ENCODE assay signal across 1 cellular context in the genomic region with DNA sequence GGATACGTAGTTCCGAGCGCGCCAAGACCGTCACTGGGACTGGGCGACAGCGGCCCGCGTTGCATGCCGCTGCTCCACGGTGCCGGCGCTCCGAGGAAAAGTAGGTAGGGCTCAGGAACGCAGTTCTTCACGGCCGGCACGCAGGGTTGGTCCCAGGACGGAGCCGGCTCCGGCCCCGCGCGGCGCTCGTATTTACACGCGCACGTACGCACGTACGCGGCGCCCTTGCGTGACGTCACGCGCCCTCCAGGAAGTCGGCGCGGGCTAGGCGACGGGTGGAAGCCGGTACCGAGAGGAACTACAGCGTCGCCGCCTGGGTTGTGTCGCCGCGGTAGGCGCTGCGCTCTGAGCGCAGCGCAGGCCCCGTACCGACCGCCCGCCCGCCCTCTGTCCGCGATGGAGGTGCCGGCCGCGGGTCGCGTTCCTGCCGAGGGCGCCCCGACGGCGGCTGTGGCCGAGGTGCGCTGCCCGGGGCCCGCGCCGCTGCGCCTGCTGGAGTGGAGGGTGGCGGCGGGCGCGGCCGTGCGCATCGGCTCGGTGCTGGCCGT.
TF ChIP-seq lines count a peak whose summit lies in the region.

A gene with protein sequence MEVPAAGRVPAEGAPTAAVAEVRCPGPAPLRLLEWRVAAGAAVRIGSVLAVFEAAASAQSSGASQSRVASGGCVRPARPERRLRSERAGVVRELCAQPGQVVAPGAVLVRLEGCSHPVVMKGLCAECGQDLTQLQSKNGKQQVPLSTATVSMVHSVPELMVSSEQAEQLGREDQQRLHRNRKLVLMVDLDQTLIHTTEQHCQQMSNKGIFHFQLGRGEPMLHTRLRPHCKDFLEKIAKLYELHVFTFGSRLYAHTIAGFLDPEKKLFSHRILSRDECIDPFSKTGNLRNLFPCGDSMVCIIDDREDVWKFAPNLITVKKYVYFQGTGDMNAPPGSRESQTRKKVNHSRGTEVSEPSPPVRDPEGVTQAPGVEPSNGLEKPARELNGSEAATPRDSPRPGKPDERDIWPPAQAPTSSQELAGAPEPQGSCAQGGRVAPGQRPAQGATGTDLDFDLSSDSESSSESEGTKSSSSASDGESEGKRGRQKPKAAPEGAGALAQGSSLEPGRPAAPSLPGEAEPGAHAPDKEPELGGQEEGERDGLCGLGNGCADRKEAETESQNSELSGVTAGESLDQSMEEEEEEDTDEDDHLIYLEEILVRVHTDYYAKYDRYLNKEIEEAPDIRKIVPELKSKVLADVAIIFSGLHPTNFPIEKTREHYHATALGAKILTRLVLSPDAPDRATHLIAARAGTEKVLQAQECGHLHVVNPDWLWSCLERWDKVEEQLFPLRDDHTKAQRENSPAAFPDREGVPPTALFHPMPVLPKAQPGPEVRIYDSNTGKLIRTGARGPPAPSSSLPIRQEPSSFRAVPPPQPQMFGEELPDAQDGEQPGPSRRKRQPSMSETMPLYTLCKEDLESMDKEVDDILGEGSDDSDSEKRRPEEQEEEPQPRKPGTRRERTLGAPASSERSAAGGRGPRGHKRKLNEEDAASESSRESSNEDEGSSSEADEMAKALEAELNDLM (plus strand): TSS at position 252 of the 548 bp plus-strand sequence. CDS start 145 bp downstream, at position 397.

TF ChIP-seq in HepG2, 621 proteins besides CTCF, POLR2A, EP300 and RAD21 (continued from another document and continues in another):
- TF ChIP-seq, protein P1, sequence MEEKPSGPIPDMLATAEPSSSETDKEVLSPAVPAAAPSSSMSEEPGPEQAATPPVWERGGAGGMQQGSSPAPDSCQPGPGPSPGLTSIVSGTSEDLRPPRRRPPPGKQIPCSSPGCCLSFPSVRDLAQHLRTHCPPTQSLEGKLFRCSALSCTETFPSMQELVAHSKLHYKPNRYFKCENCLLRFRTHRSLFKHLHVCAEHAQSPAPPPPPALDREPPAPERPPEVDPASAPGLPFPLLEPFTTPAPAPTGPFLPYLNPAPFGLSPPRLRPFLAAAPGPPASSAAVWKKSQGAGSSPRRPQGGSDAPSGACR (CRISPR knock-in tag; IDR thresholded peaks at IDR 0.05), result no peak
- TF ChIP-seq, protein P2, sequence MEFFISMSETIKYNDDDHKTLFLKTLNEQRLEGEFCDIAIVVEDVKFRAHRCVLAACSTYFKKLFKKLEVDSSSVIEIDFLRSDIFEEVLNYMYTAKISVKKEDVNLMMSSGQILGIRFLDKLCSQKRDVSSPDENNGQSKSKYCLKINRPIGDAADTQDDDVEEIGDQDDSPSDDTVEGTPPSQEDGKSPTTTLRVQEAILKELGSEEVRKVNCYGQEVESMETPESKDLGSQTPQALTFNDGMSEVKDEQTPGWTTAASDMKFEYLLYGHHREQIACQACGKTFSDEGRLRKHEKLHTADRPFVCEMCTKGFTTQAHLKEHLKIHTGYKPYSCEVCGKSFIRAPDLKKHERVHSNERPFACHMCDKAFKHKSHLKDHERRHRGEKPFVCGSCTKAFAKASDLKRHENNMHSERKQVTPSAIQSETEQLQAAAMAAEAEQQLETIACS (CRISPR knock-in tag; IDR thresholded peaks at IDR 0.05), result peak; percentile 15; the same call in 1 of the 2 replicates
- no peak for TF ChIP-seq ZFP82 (CRISPR knock-in tag; IDR thresholded peaks at IDR 0.05; ENCODE audit: borderline replicate concordance)
- TF ChIP-seq ZNF547 (CRISPR knock-in tag; IDR thresholded peaks at IDR 0.05), result peak; percentile 69
- TF ChIP-seq FOXC1 (CRISPR knock-in tag; IDR thresholded peaks at IDR 0.05; ENCODE audit: borderline replicate concordance), result 0 out of 2 replicates have a peak, but pooled peaks have one; percentile 67
- TF ChIP-seq ATF1 (CRISPR knock-in tag; IDR thresholded peaks at IDR 0.05), result peak; percentile 99
- TF ChIP-seq ZNF33B (CRISPR knock-in tag; IDR thresholded peaks at IDR 0.05), result peak; percentile 7; the same call in 1 of the 2 replicates
- peak; percentile 84 for TF ChIP-seq PHF20 (CRISPR knock-in tag; IDR thresholded peaks at IDR 0.05)
- TF ChIP-seq, protein P3, sequence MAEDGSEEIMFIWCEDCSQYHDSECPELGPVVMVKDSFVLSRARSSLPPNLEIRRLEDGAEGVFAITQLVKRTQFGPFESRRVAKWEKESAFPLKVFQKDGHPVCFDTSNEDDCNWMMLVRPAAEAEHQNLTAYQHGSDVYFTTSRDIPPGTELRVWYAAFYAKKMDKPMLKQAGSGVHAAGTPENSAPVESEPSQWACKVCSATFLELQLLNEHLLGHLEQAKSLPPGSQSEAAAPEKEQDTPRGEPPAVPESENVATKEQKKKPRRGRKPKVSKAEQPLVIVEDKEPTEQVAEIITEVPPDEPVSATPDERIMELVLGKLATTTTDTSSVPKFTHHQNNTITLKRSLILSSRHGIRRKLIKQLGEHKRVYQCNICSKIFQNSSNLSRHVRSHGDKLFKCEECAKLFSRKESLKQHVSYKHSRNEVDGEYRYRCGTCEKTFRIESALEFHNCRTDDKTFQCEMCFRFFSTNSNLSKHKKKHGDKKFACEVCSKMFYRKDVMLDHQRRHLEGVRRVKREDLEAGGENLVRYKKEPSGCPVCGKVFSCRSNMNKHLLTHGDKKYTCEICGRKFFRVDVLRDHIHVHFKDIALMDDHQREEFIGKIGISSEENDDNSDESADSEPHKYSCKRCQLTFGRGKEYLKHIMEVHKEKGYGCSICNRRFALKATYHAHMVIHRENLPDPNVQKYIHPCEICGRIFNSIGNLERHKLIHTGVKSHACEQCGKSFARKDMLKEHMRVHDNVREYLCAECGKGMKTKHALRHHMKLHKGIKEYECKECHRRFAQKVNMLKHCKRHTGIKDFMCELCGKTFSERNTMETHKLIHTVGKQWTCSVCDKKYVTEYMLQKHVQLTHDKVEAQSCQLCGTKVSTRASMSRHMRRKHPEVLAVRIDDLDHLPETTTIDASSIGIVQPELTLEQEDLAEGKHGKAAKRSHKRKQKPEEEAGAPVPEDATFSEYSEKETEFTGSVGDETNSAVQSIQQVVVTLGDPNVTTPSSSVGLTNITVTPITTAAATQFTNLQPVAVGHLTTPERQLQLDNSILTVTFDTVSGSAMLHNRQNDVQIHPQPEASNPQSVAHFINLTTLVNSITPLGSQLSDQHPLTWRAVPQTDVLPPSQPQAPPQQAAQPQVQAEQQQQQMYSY (CRISPR knock-in tag; IDR thresholded peaks at IDR 0.05), result 0 out of 2 replicates have a peak, but pooled peaks have one; percentile 23
- peak; percentile 84; the same call in 1 of the 2 replicates for TF ChIP-seq HOXA3 (CRISPR knock-in tag; IDR thresholded peaks at IDR 0.05)
- TF ChIP-seq, protein P4, sequence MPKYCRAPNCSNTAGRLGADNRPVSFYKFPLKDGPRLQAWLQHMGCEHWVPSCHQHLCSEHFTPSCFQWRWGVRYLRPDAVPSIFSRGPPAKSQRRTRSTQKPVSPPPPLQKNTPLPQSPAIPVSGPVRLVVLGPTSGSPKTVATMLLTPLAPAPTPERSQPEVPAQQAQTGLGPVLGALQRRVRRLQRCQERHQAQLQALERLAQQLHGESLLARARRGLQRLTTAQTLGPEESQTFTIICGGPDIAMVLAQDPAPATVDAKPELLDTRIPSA (CRISPR knock-in tag; IDR thresholded peaks at IDR 0.05; ENCODE audit: borderline replicate concordance), result no peak
- peak; percentile 82; the same call in 1 of the 2 replicates for TF ChIP-seq SIN3A (IDR thresholded peaks at IDR 0.05; ENCODE audit: borderline replicate concordance, low read depth, low read length)
- TF ChIP-seq MXI1 (IDR thresholded peaks at IDR 0.05; ENCODE audit: borderline replicate concordance, low read depth, low read length), result peak; percentile 31; the same call in 2 of the 3 replicates
- peak; percentile 88; the same call in 1 of the 2 replicates for TF ChIP-seq KDM5A (IDR thresholded peaks at IDR 0.05; ENCODE audit: borderline replicate concordance, low read length)
- peak; percentile 50 for TF ChIP-seq ZFY (CRISPR knock-in tag; IDR thresholded peaks at IDR 0.05)
- 0 out of 2 replicates have a peak, but pooled peaks have one; percentile 56 for TF ChIP-seq ZNF563 (CRISPR knock-in tag; IDR thresholded peaks at IDR 0.05)
- TF ChIP-seq MAF1 (CRISPR knock-in tag; IDR thresholded peaks at IDR 0.05; ENCODE audit: borderline replicate concordance), result peak; percentile 9; the same call in 1 of the 2 replicates
- peak; percentile 94 for TF ChIP-seq THAP11 (CRISPR knock-in tag; IDR thresholded peaks at IDR 0.05)
- TF ChIP-seq, protein P5, sequence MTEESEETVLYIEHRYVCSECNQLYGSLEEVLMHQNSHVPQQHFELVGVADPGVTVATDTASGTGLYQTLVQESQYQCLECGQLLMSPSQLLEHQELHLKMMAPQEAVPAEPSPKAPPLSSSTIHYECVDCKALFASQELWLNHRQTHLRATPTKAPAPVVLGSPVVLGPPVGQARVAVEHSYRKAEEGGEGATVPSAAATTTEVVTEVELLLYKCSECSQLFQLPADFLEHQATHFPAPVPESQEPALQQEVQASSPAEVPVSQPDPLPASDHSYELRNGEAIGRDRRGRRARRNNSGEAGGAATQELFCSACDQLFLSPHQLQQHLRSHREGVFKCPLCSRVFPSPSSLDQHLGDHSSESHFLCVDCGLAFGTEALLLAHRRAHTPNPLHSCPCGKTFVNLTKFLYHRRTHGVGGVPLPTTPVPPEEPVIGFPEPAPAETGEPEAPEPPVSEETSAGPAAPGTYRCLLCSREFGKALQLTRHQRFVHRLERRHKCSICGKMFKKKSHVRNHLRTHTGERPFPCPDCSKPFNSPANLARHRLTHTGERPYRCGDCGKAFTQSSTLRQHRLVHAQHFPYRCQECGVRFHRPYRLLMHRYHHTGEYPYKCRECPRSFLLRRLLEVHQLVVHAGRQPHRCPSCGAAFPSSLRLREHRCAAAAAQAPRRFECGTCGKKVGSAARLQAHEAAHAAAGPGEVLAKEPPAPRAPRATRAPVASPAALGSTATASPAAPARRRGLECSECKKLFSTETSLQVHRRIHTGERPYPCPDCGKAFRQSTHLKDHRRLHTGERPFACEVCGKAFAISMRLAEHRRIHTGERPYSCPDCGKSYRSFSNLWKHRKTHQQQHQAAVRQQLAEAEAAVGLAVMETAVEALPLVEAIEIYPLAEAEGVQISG (CRISPR knock-in tag; IDR thresholded peaks at IDR 0.05), result peak; percentile 75
- no peak for TF ChIP-seq NCOR1 (IDR thresholded peaks at IDR 0.05; ENCODE audit: borderline replicate concordance, low read length)
- TF ChIP-seq ZNF460 (CRISPR knock-in tag; IDR thresholded peaks at IDR 0.05; ENCODE audit: borderline replicate concordance), result no peak
- TF ChIP-seq ASH2L (IDR thresholded peaks at IDR 0.05; ENCODE audit: insufficient read length, low read depth, low read length), result peak; percentile 91
- no peak for TF ChIP-seq ZNF672 (CRISPR knock-in tag; IDR thresholded peaks at IDR 0.05)
- peak; percentile 60; the same call in 1 of the 2 replicates for TF ChIP-seq ZZZ3 (CRISPR knock-in tag; IDR thresholded peaks at IDR 0.05; ENCODE audit: borderline replicate concordance)
- TF ChIP-seq KDM4B (CRISPR knock-in tag; IDR thresholded peaks at IDR 0.05), result peak; percentile 27; the same call in 1 of the 2 replicates
- TF ChIP-seq, protein P6, sequence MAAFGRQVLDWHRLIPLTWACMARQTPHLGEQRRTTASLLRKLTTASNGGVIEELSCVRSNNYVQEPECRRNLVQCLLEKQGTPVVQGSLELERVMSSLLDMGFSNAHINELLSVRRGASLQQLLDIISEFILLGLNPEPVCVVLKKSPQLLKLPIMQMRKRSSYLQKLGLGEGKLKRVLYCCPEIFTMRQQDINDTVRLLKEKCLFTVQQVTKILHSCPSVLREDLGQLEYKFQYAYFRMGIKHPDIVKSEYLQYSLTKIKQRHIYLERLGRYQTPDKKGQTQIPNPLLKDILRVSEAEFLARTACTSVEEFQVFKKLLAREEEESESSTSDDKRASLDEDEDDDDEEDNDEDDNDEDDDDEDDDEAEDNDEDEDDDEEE (CRISPR knock-in tag; IDR thresholded peaks at IDR 0.05), result peak; percentile 84; the same call in 1 of the 2 replicates
- TF ChIP-seq SAP130 (CRISPR knock-in tag; IDR thresholded peaks at IDR 0.05; ENCODE audit: low read depth), result peak; percentile 85; the same call in 1 of the 2 replicates
- TF ChIP-seq, protein P7, sequence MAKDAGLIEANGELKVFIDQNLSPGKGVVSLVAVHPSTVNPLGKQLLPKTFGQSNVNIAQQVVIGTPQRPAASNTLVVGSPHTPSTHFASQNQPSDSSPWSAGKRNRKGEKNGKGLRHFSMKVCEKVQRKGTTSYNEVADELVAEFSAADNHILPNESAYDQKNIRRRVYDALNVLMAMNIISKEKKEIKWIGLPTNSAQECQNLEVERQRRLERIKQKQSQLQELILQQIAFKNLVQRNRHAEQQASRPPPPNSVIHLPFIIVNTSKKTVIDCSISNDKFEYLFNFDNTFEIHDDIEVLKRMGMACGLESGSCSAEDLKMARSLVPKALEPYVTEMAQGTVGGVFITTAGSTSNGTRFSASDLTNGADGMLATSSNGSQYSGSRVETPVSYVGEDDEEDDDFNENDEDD (CRISPR knock-in tag; IDR thresholded peaks at IDR 0.05; ENCODE audit: borderline replicate concordance), result no peak; the same call in 1 of the 2 replicates
- TF ChIP-seq, protein P8, sequence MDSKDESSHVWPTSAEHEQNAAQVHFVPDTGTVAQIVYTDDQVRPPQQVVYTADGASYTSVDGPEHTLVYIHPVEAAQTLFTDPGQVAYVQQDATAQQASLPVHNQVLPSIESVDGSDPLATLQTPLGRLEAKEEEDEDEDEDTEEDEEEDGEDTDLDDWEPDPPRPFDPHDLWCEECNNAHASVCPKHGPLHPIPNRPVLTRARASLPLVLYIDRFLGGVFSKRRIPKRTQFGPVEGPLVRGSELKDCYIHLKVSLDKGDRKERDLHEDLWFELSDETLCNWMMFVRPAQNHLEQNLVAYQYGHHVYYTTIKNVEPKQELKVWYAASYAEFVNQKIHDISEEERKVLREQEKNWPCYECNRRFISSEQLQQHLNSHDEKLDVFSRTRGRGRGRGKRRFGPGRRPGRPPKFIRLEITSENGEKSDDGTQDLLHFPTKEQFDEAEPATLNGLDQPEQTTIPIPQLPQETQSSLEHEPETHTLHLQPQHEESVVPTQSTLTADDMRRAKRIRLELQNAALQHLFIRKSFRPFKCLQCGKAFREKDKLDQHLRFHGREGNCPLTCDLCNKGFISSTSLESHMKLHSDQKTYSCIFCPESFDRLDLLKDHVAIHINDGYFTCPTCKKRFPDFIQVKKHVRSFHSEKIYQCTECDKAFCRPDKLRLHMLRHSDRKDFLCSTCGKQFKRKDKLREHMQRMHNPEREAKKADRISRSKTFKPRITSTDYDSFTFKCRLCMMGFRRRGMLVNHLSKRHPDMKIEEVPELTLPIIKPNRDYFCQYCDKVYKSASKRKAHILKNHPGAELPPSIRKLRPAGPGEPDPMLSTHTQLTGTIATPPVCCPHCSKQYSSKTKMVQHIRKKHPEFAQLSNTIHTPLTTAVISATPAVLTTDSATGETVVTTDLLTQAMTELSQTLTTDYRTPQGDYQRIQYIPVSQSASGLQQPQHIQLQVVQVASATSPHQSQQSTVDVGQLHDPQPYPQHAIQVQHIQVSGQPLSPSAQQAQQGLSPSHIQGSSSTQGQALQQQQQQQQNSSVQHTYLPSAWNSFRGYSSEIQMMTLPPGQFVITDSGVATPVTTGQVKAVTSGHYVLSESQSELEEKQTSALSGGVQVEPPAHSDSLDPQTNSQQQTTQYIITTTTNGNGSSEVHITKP (CRISPR knock-in tag; IDR thresholded peaks at IDR 0.05; ENCODE audit: low read depth), result no peak
- TF ChIP-seq ZNF337 (CRISPR knock-in tag; IDR thresholded peaks at IDR 0.05; ENCODE audit: borderline replicate concordance, low read depth), result peak; percentile 75; the same call in 1 of the 2 replicates
- TF ChIP-seq ZNF788 (CRISPR knock-in tag; IDR thresholded peaks at IDR 0.05; ENCODE audit: borderline replicate concordance), result 0 out of 2 replicates have a peak, but pooled peaks have one; percentile 19
